In the genomic region with DNA sequence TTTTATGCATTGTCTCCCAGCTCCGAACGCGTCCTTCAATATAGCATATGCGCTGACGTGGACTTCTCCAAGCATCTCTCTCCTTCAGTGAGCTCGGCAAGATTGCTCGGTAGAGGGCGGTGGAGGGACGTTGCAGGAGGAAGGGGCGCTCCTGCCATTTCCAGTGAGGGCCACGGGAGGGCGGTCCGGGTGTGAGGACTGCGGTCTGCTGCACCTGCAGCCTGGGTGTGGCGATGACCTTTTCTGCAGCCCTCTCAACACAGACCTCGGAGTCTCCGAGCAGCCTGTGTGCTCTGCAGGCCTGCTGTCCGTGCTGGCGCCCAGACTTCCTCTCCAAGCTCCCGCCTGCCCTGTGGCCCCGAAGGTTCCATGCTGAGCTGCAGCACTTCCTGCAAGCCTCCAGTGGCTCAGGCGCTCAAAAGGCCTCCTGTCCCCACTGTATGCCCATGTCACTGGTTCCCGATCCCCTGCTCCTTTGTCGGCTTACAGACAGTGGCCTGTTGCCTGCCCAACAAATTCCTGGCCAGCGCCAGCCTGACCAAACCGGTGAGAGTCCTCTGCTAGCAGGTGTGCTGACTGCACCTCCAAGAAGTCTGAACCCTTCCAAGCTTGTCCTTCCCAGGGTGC, we compare ENCODE assay signal across 1 cellular context.
A peak's percentile ranks its signal among the peaks of the same experiment; 100 is the strongest.
TF ChIP-seq lines count a peak whose summit lies in the region.

No MANE protein-coding gene starts in this region.

TF ChIP-seq in IMR-90, 13 proteins besides CTCF, POLR2A, EP300 and RAD21:
- TF ChIP-seq FOS (IDR thresholded peaks at IDR 0.05; ENCODE audit: low read depth, low read length) (no peak), BHLHE40 (IDR thresholded peaks at IDR 0.05; ENCODE audit: low read depth, low read length) (peak; percentile 63; the same call in 1 of the 2 replicates), MAFK (IDR thresholded peaks at IDR 0.05; ENCODE audit: low read depth, low read length) (peak; percentile 48), MXI1 (IDR thresholded peaks at IDR 0.05; ENCODE audit: borderline replicate concordance, low read depth, low read length) (no peak), RFX5 (IDR thresholded peaks at IDR 0.05; ENCODE audit: low read depth, low read length) (no peak), NFE2L2 (IDR thresholded peaks at IDR 0.05; ENCODE audit: low read depth, low read length) (no peak), MAZ (IDR thresholded peaks at IDR 0.05; ENCODE audit: borderline replicate concordance, low read depth, low read length) (peak; percentile 16; the same call in 1 of the 2 replicates), RCOR1 (IDR thresholded peaks at IDR 0.05; ENCODE audit: insufficient replicate concordance, low read length) (peak; percentile 93), CEBPB (IDR thresholded peaks at IDR 0.05; ENCODE audit: low read depth, low read length) (no peak), CHD1 (IDR thresholded peaks at IDR 0.05; ENCODE audit: low read depth, low read length) (no peak; the same call in 1 of the 2 replicates), SMC3 (IDR thresholded peaks at IDR 0.05; ENCODE audit: low read depth, low read length) (peak; percentile 99)
- TF ChIP-seq, protein P1, sequence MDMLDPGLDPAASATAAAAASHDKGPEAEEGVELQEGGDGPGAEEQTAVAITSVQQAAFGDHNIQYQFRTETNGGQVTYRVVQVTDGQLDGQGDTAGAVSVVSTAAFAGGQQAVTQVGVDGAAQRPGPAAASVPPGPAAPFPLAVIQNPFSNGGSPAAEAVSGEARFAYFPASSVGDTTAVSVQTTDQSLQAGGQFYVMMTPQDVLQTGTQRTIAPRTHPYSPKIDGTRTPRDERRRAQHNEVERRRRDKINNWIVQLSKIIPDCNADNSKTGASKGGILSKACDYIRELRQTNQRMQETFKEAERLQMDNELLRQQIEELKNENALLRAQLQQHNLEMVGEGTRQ (IDR thresholded peaks at IDR 0.05; ENCODE audit: low read depth, low read length) = 0 out of 2 replicates have a peak, but pooled peaks have one; percentile 7
- TF ChIP-seq, protein P2, sequence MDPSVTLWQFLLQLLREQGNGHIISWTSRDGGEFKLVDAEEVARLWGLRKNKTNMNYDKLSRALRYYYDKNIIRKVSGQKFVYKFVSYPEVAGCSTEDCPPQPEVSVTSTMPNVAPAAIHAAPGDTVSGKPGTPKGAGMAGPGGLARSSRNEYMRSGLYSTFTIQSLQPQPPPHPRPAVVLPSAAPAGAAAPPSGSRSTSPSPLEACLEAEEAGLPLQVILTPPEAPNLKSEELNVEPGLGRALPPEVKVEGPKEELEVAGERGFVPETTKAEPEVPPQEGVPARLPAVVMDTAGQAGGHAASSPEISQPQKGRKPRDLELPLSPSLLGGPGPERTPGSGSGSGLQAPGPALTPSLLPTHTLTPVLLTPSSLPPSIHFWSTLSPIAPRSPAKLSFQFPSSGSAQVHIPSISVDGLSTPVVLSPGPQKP (IDR thresholded peaks at IDR 0.05; ENCODE audit: borderline replicate concordance, low read depth, low read length) = no peak
